22 cellular contexts compared by ENCODE assay signal in the genomic region with DNA sequence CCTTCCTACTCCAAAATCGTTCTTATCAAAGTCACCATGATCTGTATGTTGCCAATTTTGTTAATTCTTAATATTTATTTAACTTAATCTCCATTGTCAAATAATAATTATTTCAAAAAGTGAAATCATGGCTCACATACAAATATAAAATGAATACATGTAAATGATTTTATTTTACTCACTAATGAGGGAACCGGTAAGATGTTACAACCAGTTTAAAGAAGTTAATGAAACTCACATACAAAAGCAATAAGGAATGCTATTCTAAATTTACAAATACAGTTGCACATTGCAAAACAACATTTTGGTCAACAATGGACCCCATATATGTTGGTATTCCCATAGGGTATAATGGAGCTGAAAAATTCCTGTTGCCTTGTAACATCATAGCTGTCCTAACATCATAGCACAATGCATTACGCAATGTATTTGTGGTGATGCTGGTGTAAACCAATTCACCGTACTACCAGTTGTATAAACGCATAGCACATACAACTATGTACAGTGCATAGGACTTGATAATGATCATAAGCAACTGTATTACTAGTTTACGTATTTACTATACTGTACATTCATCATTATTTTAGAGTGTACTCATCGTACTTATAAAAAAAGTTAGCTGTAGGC. TPM values are rescaled to one million over a fixed set of nuclear protein-coding genes. Genes with fewer than 3 reads are reported as not detected.
"Had no signal": no experiment of that assay in that cellular context is flagged by ENCODE, and none has a peak within 500 bp of the region (broad histone marks: within the 10 kb centered on the region; RNA-seq: fewer than 3 reads in every experiment).

No MANE protein-coding gene starts in this region.

- H3K4me1 ChIP-seq: ascending aorta, colonic mucosa, psoas muscle, right atrium auricular region, upper lobe of right lung had no signal

- H3K27me3 ChIP-seq: ascending aorta, colonic mucosa, neutrophil, ovary, right atrium auricular region, upper lobe of right lung had no signal

- H3K36me3 ChIP-seq: ascending aorta, colonic mucosa, neutrophil, ovary, right atrium auricular region, upper lobe of right lung had no signal

- FAIRE-seq: endothelial cell of umbilical vein had no signal

- H3K9me3 ChIP-seq: ascending aorta, colonic mucosa, neutrophil, ovary, psoas muscle, right atrium auricular region, upper lobe of right lung had no signal

- ATAC-seq: activated naive CD4-positive, alpha-beta T cell treated with anti-CD3 and anti-CD28 coated beads, Interleukin-2, amount 50 U/mL, for 72 hours; activated T-helper 17 cell treated with anti-CD3 and anti-CD28 coated beads, Interleukin-2, amount 50 U/mL, for 72 hours; effector memory CD8-positive, alpha-beta T cell; esophagus mucosa; psoas muscle had no signal

- DNase-seq: activated T-cell treated with anti-CD3 and anti-CD28 coated beads, Interleukin-2, amount 50 U/mL, for 1 hour; central memory CD4-positive, alpha-beta T cell; colonic mucosa; dorsolateral prefrontal cortex; effector memory CD8-positive, alpha-beta T cell; glutamatergic neuron; left colon; ovary; psoas muscle; stimulated activated CD4-positive, alpha-beta T cell treated with anti-CD3 and anti-CD28 coated beads, Interleukin-4, amount 100 ng/mL, for 24 hours; stimulated activated naive CD4-positive, alpha-beta T cell treated with Interleukin-2 at 50 U/mL for 16 hours; upper lobe of right lung had no signal

- H3K27ac ChIP-seq: ascending aorta, colonic mucosa, dorsolateral prefrontal cortex, neutrophil, ovary, psoas muscle, right atrium auricular region, upper lobe of right lung had no signal

- H3K4me3 ChIP-seq: ascending aorta, colonic mucosa, dorsolateral prefrontal cortex, ovary, psoas muscle, right atrium auricular region, upper lobe of right lung had no signal

RNA-seq across cellular contexts. Expression of gene SLC22A16, which starts 6.5 kb away (rescaled TPM):
- total RNA-seq: activated naive CD4-positive, alpha-beta T cell treated with anti-CD3 and anti-CD28 coated beads, Interleukin-2, amount 50 U/mL, for 72 hours; activated T-helper 17 cell treated with anti-CD3 and anti-CD28 coated beads, Interleukin-2, amount 50 U/mL, for 72 hours; ascending aorta; endothelial cell of umbilical vein; esophagus mucosa; frontal cortex; left colon; mononuclear cell; myocyte; psoas muscle; right atrium auricular region had no signal
- polyA plus RNA-seq: endothelial cell of umbilical vein had no signal
